1 cellular context compared by ENCODE assay signal in genomic region chr19:44002212-44002565, GRCh38.
TF ChIP-seq lines count a peak whose summit lies in the region.

No MANE protein-coding gene starts in this region.

TF ChIP-seq in IMR-90, 13 proteins besides CTCF, POLR2A, EP300 and RAD21 (continued from another document):
- TF ChIP-seq USF2 (IDR thresholded peaks at IDR 0.05; ENCODE audit: low read depth, low read length), result no peak
- TF ChIP-seq MAZ (IDR thresholded peaks at IDR 0.05; ENCODE audit: borderline replicate concordance, low read depth, low read length), result no peak
